ENCODE assay signal across 1 cellular context in the genomic region with DNA sequence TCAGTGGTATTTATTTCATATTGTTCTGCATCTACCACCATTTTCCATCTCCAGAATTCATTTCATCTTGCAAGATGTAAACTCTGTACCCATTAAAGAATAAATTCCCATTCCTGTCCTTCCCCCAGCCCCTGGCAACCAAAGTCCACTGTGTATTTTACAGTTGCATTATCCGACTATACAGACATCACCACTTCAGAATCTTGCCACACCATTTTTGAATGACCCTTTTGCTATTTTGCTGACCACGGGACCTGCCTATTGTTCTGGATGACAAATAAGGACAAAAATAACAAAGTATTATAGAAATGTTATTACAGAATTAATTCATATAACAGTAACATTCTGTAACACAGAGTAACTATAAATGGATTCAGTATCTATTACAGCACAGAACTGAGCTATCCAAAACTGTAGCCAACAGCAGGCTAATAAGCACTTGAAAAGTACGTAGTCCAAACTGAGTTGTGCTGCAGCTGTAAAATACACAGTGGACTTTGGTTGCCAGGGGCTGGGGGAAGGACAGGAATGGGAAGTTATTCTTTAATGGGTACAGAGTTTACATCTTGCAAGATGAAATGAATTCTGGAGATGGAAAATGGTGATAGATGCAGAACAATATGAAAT.
TF ChIP-seq lines count a peak whose summit lies in the region.

No MANE protein-coding gene starts in this region.

TF ChIP-seq in HepG2, 621 proteins besides CTCF, POLR2A, EP300 and RAD21 (continued from another document and continues in another):
- TF ChIP-seq, protein P1, sequence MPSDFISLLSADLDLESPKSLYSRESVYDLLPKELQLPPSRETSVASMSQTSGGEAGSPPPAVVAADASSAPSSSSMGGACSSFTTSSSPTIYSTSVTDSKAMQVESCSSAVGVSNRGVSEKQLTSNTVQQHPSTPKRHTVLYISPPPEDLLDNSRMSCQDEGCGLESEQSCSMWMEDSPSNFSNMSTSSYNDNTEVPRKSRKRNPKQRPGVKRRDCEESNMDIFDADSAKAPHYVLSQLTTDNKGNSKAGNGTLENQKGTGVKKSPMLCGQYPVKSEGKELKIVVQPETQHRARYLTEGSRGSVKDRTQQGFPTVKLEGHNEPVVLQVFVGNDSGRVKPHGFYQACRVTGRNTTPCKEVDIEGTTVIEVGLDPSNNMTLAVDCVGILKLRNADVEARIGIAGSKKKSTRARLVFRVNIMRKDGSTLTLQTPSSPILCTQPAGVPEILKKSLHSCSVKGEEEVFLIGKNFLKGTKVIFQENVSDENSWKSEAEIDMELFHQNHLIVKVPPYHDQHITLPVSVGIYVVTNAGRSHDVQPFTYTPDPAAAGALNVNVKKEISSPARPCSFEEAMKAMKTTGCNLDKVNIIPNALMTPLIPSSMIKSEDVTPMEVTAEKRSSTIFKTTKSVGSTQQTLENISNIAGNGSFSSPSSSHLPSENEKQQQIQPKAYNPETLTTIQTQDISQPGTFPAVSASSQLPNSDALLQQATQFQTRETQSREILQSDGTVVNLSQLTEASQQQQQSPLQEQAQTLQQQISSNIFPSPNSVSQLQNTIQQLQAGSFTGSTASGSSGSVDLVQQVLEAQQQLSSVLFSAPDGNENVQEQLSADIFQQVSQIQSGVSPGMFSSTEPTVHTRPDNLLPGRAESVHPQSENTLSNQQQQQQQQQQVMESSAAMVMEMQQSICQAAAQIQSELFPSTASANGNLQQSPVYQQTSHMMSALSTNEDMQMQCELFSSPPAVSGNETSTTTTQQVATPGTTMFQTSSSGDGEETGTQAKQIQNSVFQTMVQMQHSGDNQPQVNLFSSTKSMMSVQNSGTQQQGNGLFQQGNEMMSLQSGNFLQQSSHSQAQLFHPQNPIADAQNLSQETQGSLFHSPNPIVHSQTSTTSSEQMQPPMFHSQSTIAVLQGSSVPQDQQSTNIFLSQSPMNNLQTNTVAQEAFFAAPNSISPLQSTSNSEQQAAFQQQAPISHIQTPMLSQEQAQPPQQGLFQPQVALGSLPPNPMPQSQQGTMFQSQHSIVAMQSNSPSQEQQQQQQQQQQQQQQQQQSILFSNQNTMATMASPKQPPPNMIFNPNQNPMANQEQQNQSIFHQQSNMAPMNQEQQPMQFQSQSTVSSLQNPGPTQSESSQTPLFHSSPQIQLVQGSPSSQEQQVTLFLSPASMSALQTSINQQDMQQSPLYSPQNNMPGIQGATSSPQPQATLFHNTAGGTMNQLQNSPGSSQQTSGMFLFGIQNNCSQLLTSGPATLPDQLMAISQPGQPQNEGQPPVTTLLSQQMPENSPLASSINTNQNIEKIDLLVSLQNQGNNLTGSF (CRISPR knock-in tag; IDR thresholded peaks at IDR 0.05): no peak
- TF ChIP-seq, protein P2, sequence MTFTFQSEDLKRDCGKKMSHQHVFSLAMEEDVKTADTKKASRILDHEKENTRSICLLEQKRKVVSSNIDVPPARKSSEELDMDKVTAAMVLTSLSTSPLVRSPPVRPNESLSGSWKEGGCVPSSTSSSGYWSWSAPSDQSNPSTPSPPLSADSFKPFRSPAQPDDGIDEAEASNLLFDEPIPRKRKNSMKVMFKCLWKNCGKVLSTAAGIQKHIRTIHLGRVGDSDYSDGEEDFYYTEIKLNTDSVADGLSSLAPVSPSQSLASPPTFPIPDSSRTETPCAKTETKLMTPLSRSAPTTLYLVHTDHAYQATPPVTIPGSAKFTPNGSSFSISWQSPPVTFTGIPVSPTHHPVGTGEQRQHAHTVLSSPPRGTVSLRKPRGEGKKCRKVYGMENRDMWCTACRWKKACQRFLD (CRISPR knock-in tag; IDR thresholded peaks at IDR 0.05; ENCODE audit: borderline replicate concordance): no peak
- TF ChIP-seq GLI4 (CRISPR knock-in tag; IDR thresholded peaks at IDR 0.05; ENCODE audit: borderline replicate concordance): no peak
- peak; percentile 54; the same call in 1 of the 2 replicates for TF ChIP-seq ZMYM4 (CRISPR knock-in tag; IDR thresholded peaks at IDR 0.05)
- no peak for TF ChIP-seq HDAC1 (CRISPR knock-in tag; IDR thresholded peaks at IDR 0.05)
- TF ChIP-seq FOXA3 (CRISPR knock-in tag; IDR thresholded peaks at IDR 0.05): peak; percentile 51; the same call in 1 of the 2 replicates
- TF ChIP-seq MIER2 (CRISPR knock-in tag; IDR thresholded peaks at IDR 0.05): no peak
- TF ChIP-seq, protein P3, sequence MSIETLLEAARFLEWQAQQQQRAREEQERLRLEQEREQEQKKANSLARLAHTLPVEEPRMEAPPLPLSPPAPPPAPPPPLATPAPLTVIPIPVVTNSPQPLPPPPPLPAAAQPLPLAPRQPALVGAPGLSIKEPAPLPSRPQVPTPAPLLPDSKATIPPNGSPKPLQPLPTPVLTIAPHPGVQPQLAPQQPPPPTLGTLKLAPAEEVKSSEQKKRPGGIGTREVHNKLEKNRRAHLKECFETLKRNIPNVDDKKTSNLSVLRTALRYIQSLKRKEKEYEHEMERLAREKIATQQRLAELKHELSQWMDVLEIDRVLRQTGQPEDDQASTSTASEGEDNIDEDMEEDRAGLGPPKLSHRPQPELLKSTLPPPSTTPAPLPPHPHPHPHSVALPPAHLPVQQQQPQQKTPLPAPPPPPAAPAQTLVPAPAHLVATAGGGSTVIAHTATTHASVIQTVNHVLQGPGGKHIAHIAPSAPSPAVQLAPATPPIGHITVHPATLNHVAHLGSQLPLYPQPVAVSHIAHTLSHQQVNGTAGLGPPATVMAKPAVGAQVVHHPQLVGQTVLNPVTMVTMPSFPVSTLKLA (IDR thresholded peaks at IDR 0.05): no peak
- no peak for TF ChIP-seq HNRNPH1 (optimal IDR thresholded peaks at IDR 0.05; ENCODE audit: low read depth, low read length)
- TF ChIP-seq, protein P4, sequence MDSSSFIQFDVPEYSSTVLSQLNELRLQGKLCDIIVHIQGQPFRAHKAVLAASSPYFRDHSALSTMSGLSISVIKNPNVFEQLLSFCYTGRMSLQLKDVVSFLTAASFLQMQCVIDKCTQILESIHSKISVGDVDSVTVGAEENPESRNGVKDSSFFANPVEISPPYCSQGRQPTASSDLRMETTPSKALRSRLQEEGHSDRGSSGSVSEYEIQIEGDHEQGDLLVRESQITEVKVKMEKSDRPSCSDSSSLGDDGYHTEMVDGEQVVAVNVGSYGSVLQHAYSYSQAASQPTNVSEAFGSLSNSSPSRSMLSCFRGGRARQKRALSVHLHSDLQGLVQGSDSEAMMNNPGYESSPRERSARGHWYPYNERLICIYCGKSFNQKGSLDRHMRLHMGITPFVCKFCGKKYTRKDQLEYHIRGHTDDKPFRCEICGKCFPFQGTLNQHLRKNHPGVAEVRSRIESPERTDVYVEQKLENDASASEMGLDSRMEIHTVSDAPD (CRISPR knock-in tag; IDR thresholded peaks at IDR 0.05): no peak
- TF ChIP-seq GZF1 (CRISPR knock-in tag; IDR thresholded peaks at IDR 0.05): no peak
- TF ChIP-seq, protein P5, sequence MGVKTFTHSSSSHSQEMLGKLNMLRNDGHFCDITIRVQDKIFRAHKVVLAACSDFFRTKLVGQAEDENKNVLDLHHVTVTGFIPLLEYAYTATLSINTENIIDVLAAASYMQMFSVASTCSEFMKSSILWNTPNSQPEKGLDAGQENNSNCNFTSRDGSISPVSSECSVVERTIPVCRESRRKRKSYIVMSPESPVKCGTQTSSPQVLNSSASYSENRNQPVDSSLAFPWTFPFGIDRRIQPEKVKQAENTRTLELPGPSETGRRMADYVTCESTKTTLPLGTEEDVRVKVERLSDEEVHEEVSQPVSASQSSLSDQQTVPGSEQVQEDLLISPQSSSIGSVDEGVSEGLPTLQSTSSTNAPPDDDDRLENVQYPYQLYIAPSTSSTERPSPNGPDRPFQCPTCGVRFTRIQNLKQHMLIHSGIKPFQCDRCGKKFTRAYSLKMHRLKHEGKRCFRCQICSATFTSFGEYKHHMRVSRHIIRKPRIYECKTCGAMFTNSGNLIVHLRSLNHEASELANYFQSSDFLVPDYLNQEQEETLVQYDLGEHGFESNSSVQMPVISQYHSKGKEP (CRISPR knock-in tag; IDR thresholded peaks at IDR 0.05): no peak
- TF ChIP-seq KAT2B (IDR thresholded peaks at IDR 0.05; ENCODE audit: borderline replicate concordance, low read depth, low read length): no peak
- TF ChIP-seq ZNF17 (CRISPR knock-in tag; IDR thresholded peaks at IDR 0.05): no peak
- TF ChIP-seq ZNF484 (CRISPR knock-in tag; IDR thresholded peaks at IDR 0.05; ENCODE audit: borderline replicate concordance, low read depth): no peak
- no peak for TF ChIP-seq ZNF230 (CRISPR knock-in tag; IDR thresholded peaks at IDR 0.05)
- no peak for TF ChIP-seq ZNF775 (CRISPR knock-in tag; IDR thresholded peaks at IDR 0.05; ENCODE audit: borderline replicate concordance)
- TF ChIP-seq ZNF232 (CRISPR knock-in tag; IDR thresholded peaks at IDR 0.05; ENCODE audit: borderline replicate concordance): no peak
- no peak for TF ChIP-seq ZNF333 (CRISPR knock-in tag; IDR thresholded peaks at IDR 0.05; ENCODE audit: borderline replicate concordance)
- TF ChIP-seq ZNF776 (CRISPR knock-in tag; IDR thresholded peaks at IDR 0.05): no peak
- TF ChIP-seq ZNF7 (CRISPR knock-in tag; IDR thresholded peaks at IDR 0.05): no peak
- TF ChIP-seq, protein P6, sequence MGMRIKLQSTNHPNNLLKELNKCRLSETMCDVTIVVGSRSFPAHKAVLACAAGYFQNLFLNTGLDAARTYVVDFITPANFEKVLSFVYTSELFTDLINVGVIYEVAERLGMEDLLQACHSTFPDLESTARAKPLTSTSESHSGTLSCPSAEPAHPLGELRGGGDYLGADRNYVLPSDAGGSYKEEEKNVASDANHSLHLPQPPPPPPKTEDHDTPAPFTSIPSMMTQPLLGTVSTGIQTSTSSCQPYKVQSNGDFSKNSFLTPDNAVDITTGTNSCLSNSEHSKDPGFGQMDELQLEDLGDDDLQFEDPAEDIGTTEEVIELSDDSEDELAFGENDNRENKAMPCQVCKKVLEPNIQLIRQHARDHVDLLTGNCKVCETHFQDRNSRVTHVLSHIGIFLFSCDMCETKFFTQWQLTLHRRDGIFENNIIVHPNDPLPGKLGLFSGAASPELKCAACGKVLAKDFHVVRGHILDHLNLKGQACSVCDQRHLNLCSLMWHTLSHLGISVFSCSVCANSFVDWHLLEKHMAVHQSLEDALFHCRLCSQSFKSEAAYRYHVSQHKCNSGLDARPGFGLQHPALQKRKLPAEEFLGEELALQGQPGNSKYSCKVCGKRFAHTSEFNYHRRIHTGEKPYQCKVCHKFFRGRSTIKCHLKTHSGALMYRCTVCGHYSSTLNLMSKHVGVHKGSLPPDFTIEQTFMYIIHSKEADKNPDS (CRISPR knock-in tag; IDR thresholded peaks at IDR 0.05): no peak
- TF ChIP-seq ZNF331 (CRISPR knock-in tag; IDR thresholded peaks at IDR 0.05): peak; percentile 23; the same call in 1 of the 2 replicates
- no peak for TF ChIP-seq FOXA1 (IDR thresholded peaks at IDR 0.05)
- peak; percentile 16; the same call in 1 of the 2 replicates for TF ChIP-seq FOXA1 (CRISPR knock-in tag; IDR thresholded peaks at IDR 0.05)
- TF ChIP-seq ISL2 (CRISPR knock-in tag; IDR thresholded peaks at IDR 0.05): no peak
- no peak for TF ChIP-seq SSRP1 (CRISPR knock-in tag; IDR thresholded peaks at IDR 0.05)
- TF ChIP-seq ZNF354B (CRISPR knock-in tag; IDR thresholded peaks at IDR 0.05): no peak
- TF ChIP-seq RORA (CRISPR knock-in tag; IDR thresholded peaks at IDR 0.05): no peak
- TF ChIP-seq NR3C1 (CRISPR knock-in tag; IDR thresholded peaks at IDR 0.05): no peak
- TF ChIP-seq TARDBP (CRISPR knock-in tag; IDR thresholded peaks at IDR 0.05): peak; percentile 31; the same call in 1 of the 2 replicates
- TF ChIP-seq KDM5A (IDR thresholded peaks at IDR 0.05; ENCODE audit: borderline replicate concordance, low read length): no peak
- TF ChIP-seq NCOR1 (IDR thresholded peaks at IDR 0.05; ENCODE audit: borderline replicate concordance, low read length): peak; percentile 52; the same call in 1 of the 2 replicates
- TF ChIP-seq ARID2 (CRISPR knock-in tag; IDR thresholded peaks at IDR 0.05; ENCODE audit: borderline replicate concordance): no peak
- no peak for TF ChIP-seq ELF4 (CRISPR knock-in tag; IDR thresholded peaks at IDR 0.05; ENCODE audit: borderline replicate concordance)
- no peak for TF ChIP-seq ZNF670 (CRISPR knock-in tag; IDR thresholded peaks at IDR 0.05; ENCODE audit: borderline replicate concordance)
- no peak for TF ChIP-seq REXO4 (CRISPR knock-in tag; IDR thresholded peaks at IDR 0.05; ENCODE audit: borderline replicate concordance)
- no peak for TF ChIP-seq ZNF383 (CRISPR knock-in tag; IDR thresholded peaks at IDR 0.05; ENCODE audit: borderline replicate concordance)
- TF ChIP-seq HNRNPUL1 (IDR thresholded peaks at IDR 0.05; ENCODE audit: low read depth, low read length): no peak
- TF ChIP-seq SAP130 (CRISPR knock-in tag; IDR thresholded peaks at IDR 0.05; ENCODE audit: low read depth): peak; percentile 65
- TF ChIP-seq SRY (CRISPR knock-in tag; IDR thresholded peaks at IDR 0.05): no peak
- 0 out of 2 replicates have a peak, but pooled peaks have one; percentile 35 for TF ChIP-seq KDM6A (CRISPR knock-in tag; IDR thresholded peaks at IDR 0.05; ENCODE audit: low read depth)
- TF ChIP-seq, protein P7, sequence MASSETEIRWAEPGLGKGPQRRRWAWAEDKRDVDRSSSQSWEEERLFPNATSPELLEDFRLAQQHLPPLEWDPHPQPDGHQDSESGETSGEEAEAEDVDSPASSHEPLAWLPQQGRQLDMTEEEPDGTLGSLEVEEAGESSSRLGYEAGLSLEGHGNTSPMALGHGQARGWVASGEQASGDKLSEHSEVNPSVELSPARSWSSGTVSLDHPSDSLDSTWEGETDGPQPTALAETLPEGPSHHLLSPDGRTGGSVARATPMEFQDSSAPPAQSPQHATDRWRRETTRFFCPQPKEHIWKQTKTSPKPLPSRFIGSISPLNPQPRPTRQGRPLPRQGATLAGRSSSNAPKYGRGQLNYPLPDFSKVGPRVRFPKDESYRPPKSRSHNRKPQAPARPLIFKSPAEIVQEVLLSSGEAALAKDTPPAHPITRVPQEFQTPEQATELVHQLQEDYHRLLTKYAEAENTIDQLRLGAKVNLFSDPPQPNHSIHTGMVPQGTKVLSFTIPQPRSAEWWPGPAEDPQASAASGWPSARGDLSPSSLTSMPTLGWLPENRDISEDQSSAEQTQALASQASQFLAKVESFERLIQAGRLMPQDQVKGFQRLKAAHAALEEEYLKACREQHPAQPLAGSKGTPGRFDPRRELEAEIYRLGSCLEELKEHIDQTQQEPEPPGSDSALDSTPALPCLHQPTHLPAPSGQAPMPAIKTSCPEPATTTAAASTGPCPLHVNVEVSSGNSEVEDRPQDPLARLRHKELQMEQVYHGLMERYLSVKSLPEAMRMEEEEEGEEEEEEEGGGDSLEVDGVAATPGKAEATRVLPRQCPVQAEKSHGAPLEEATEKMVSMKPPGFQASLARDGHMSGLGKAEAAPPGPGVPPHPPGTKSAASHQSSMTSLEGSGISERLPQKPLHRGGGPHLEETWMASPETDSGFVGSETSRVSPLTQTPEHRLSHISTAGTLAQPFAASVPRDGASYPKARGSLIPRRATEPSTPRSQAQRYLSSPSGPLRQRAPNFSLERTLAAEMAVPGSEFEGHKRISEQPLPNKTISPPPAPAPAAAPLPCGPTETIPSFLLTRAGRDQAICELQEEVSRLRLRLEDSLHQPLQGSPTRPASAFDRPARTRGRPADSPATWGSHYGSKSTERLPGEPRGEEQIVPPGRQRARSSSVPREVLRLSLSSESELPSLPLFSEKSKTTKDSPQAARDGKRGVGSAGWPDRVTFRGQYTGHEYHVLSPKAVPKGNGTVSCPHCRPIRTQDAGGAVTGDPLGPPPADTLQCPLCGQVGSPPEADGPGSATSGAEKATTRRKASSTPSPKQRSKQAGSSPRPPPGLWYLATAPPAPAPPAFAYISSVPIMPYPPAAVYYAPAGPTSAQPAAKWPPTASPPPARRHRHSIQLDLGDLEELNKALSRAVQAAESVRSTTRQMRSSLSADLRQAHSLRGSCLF (CRISPR knock-in tag; IDR thresholded peaks at IDR 0.05; ENCODE audit: borderline replicate concordance): no peak
- TF ChIP-seq HOXA3 (CRISPR knock-in tag; IDR thresholded peaks at IDR 0.05): no peak
- TF ChIP-seq ZNF737 (CRISPR knock-in tag; IDR thresholded peaks at IDR 0.05; ENCODE audit: borderline replicate concordance): no peak
- peak; percentile 55; the same call in 1 of the 2 replicates for TF ChIP-seq ZNF629 (CRISPR knock-in tag; conservative IDR thresholded peaks at IDR 0.05)
